ENCODE assay signal across 1 cellular context in genomic region chr16:88333645-88334516, GRCh38.
TF ChIP-seq lines count a peak whose summit lies in the region.

No MANE protein-coding gene starts in this region.

TF ChIP-seq in K562, 482 proteins besides CTCF, POLR2A, EP300 and RAD21 (continued from another document and continues in another):
- TF ChIP-seq POU5F1 (IDR thresholded peaks at IDR 0.05; ENCODE audit: borderline replicate concordance, low read depth, low read length, partially characterized antibody) (no peak), YBX1 (IDR thresholded peaks at IDR 0.05) (peak; percentile 94; the same call in 1 of the 2 replicates), ARID2 (IDR thresholded peaks at IDR 0.05) (0 out of 2 replicates have a peak, but pooled peaks have one; percentile 58), ZFX (CRISPR knock-in tag; IDR thresholded peaks at IDR 0.05) (no peak), KLF6 (CRISPR knock-in tag; IDR thresholded peaks at IDR 0.05; ENCODE audit: borderline replicate concordance) (no peak), ZFPM2 (CRISPR knock-in tag; IDR thresholded peaks at IDR 0.05) (no peak), ZNF41 (CRISPR knock-in tag; conservative IDR thresholded peaks at IDR 0.05) (no peak), E2F5 (CRISPR knock-in tag; IDR thresholded peaks at IDR 0.05) (no peak), ZBTB2 (IDR thresholded peaks at IDR 0.05) (0 out of 2 replicates have a peak, but pooled peaks have one; percentile 65), ZNF444 (CRISPR knock-in tag; IDR thresholded peaks at IDR 0.05) (no peak), DPF2 (IDR thresholded peaks at IDR 0.05) (peak; percentile 73), DNMT1 (IDR thresholded peaks at IDR 0.05) (peak; percentile 94; the same call in 1 of the 2 replicates), FOXJ3 (CRISPR knock-in tag; IDR thresholded peaks at IDR 0.05) (no peak), ZNF175 (CRISPR knock-in tag; IDR thresholded peaks at IDR 0.05; ENCODE audit: low read depth) (0 out of 2 replicates have a peak, but pooled peaks have one; percentile 12), HNRNPH1 (optimal IDR thresholded peaks at IDR 0.05; ENCODE audit: low read depth, low read length) (no peak), MYBL2 (IDR thresholded peaks at IDR 0.05; ENCODE audit: low read depth) (peak; percentile 32; the same call in 1 of the 2 replicates), MYBL2 (CRISPR knock-in tag; IDR thresholded peaks at IDR 0.05; ENCODE audit: borderline replicate concordance) (no peak), SMARCE1 (IDR thresholded peaks at IDR 0.05) (peak; percentile 49; the same call in 1 of the 2 replicates), PML (IDR thresholded peaks at IDR 0.05; ENCODE audit: low read length) (no peak), MNT (conservative IDR thresholded peaks at IDR 0.05) (no peak), LCOR (CRISPR knock-in tag; IDR thresholded peaks at IDR 0.05) (no peak), TRIM24 (IDR thresholded peaks at IDR 0.05) (peak in 1 of 2 experiments; percentile 71; a peak in 2 of 4 replicates), FOXK2 (conservative IDR thresholded peaks at IDR 0.05 in 1 of 2, IDR thresholded peaks at IDR 0.05 in 1 of 2; ENCODE audit: low read depth in 2 of 2) (peak; percentile 64 to 69; a peak in 3 of 4 replicates), ELF4 (CRISPR knock-in tag; IDR thresholded peaks at IDR 0.05) (peak; percentile 99), ZBTB5 (IDR thresholded peaks at IDR 0.05) (peak; percentile 77), JUND (IDR thresholded peaks at IDR 0.05; ENCODE audit: borderline replicate concordance, low read depth, low read length) (no peak), JUND (tag; IDR thresholded peaks at IDR 0.05; ENCODE audit: borderline replicate concordance, low read depth, low read length) (no peak), ZC3H8 (IDR thresholded peaks at IDR 0.05) (peak; percentile 75; the same call in 1 of the 2 replicates), CBX1 (IDR thresholded peaks at IDR 0.05; ENCODE audit: low read depth) (no peak), ZNF407 (IDR thresholded peaks at IDR 0.05; ENCODE audit: low read depth) (peak; percentile 63; the same call in 1 of the 2 replicates), KAT7 (CRISPR knock-in tag; IDR thresholded peaks at IDR 0.05; ENCODE audit: borderline replicate concordance) (no peak), NFIC (IDR thresholded peaks at IDR 0.05) (peak; percentile 55; the same call in 1 of the 2 replicates), PHF20 (IDR thresholded peaks at IDR 0.05; ENCODE audit: partially characterized antibody) (peak; percentile 79), NBN (IDR thresholded peaks at IDR 0.05; ENCODE audit: low read depth) (peak; percentile 72), NR3C1 (CRISPR knock-in tag; IDR thresholded peaks at IDR 0.05) (no peak), SMARCA4 (IDR thresholded peaks at IDR 0.05) (peak; percentile 59; the same call in 1 of the 2 replicates), KHSRP (IDR thresholded peaks at IDR 0.05) (0 out of 2 replicates have a peak, but pooled peaks have one; percentile 19), L3MBTL2 (IDR thresholded peaks at IDR 0.05) (no peak), PHF8 (IDR thresholded peaks at IDR 0.05; ENCODE audit: borderline replicate concordance, low read length) (peak; percentile 46; the same call in 1 of the 2 replicates), THAP7 (CRISPR knock-in tag; IDR thresholded peaks at IDR 0.05) (no peak), MECOM (CRISPR knock-in tag; IDR thresholded peaks at IDR 0.05) (no peak), ZKSCAN8 (CRISPR knock-in tag; IDR thresholded peaks at IDR 0.05) (no peak), NKRF (IDR thresholded peaks at IDR 0.05; ENCODE audit: borderline replicate concordance) (peak; percentile 88), ZNF217 (CRISPR knock-in tag; IDR thresholded peaks at IDR 0.05) (no peak), USF2 (CRISPR knock-in tag; IDR thresholded peaks at IDR 0.05) (no peak), ZNF75A (CRISPR knock-in tag; IDR thresholded peaks at IDR 0.05) (no peak), CHD1 (IDR thresholded peaks at IDR 0.05; ENCODE audit: low read length) (no peak), KDM4B (IDR thresholded peaks at IDR 0.05; ENCODE audit: borderline replicate concordance in 2 of 2, low read depth in 1 of 2) (0 out of 4 replicates have a peak, but pooled peaks of 1 of the 2 experiments have one; percentile 44), VEZF1 (CRISPR knock-in tag; IDR thresholded peaks at IDR 0.05) (peak; percentile 60), BACH1 (tag; IDR thresholded peaks at IDR 0.05) (peak; percentile 97; the same call in 1 of the 2 replicates)
